8 cellular contexts compared by ENCODE assay signal in genomic region chr4:72112514-72113156, GRCh38.
A peak's percentile ranks its signal among the peaks of the same experiment; 100 is the strongest.
DNase-seq lines count a peak whose midpoint lies in the region; ATAC-seq lines count a peak whose summit lies in the region.

No MANE protein-coding gene starts in this region.

- DNase-seq in stimulated activated CD4-positive, alpha-beta T cell treated with anti-CD3 and anti-CD28 coated beads, Interleukin-12 subunit alpha, Interleukin-12 subunit beta, amount 100 ng/mL, for 48 hours (ENCODE audit: low read depth in 2 of 3, low spot score in 1 of 3) = peak in 2 of 3 donors; percentile 3 to 24
- DNase-seq in stimulated activated CD4-positive, alpha-beta T cell treated with anti-CD3 and anti-CD28 coated beads, Interleukin-2, amount 100 ng/mL, for 24 hours = no peak
- DNase-seq in OCI-M1 (lab: John Stamatoyannopoulos, UW) (peak; percentile 89), inferior parietal cortex (ENCODE audit: extremely low spot score) (peak; percentile 15), NCI-H2081 treated with DMSO at 0.1 percent for 48 hours (lab: John Stamatoyannopoulos, UW) (no peak), NCI-H2196 treated with DMSO at 0.1 percent for 48 hours (lab: John Stamatoyannopoulos, UW; ENCODE audit: unreplicated experiment) (no peak), G401 (ENCODE audit: low spot score) (no peak)

- ATAC-seq in HG02870 (IDR thresholded peaks at IDR 0.05; ENCODE audit: unreplicated experiment) = peak; percentile 95

- in situ Hi-C loops in G401 (cut with HindIII; ENCODE audit: low sequenced_read_pairs) = no loop called here

Comparison
In these comparisons a context has a peak if more than half of its experiments do, and no peak if none do; other contexts are left out.
1. DNase-seq: peak in stimulated activated CD4-positive, alpha-beta T cell treated with anti-CD3 and anti-CD28 coated beads, Interleukin-12 subunit alpha, Interleukin-12 subunit beta, amount 100 ng/mL, for 48 hours (2 of 3), OCI-M1 (single experiment) and inferior parietal cortex (single experiment); none in stimulated activated CD4-positive, alpha-beta T cell treated with anti-CD3 and anti-CD28 coated beads, Interleukin-2, amount 100 ng/mL, for 24 hours (0 of 2), NCI-H2081 treated with DMSO at 0.1 percent for 48 hours (single experiment), NCI-H2196 treated with DMSO at 0.1 percent for 48 hours (single experiment) and G401 (single experiment).